18 cellular contexts compared by ENCODE assay signal in the genomic region with DNA sequence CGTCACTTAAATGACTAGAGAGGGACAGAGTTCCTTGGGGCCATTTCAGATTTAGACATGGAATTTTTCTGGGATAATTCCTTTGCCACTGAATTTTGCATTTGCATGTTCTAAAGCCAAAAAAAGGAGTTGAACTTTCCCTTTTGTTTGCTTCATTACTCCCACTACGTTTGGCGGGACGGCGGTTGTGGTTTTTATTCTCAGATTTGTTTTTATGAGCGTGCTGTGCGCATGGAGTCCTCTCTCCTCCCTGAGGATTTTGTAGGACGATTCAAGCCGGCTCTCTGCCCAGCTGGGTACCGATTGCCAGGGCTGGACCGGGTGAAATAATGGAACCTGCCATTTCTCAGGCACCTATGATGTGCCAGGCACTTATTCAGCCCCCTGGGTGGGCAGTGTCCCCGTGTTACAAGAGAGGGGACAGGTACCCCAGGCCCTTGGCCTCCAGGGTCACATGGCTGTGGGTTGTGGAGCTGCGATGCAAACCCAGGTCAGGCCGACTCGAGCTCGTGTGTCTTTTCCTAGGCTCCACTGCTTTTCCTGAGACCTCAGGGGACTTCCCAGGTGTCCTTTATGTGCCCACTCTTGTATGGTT. TPM values are rescaled to one million over a fixed set of nuclear protein-coding genes. Genes with fewer than 3 reads are reported as not detected.
DNase-seq lines count a peak whose midpoint lies in the region; ATAC-seq, FAIRE-seq and TF ChIP-seq lines count a peak whose summit lies in the region.
"Had no signal": no experiment of that assay in that cellular context is flagged by ENCODE, and none has a peak within 500 bp of the region (broad histone marks: within the 10 kb centered on the region; RNA-seq: fewer than 3 reads in every experiment).

No MANE protein-coding gene starts in this region.

- no peak overlapping the region for H4K5ac ChIP-seq in H9 (ENCODE audit: insufficient read length, low read depth, low read length)

- POLR2A ChIA-PET in naive thymus-derived CD4-positive, alpha-beta T cell (lab: Charles Lee): interaction anchor here (0.6 kb wide), 1 partner anchor 462 kb away, joined by 3 read pairs; no protein-coding TSS in a partner anchor

- H3K27ac ChIP-seq in H9 (ENCODE audit: insufficient read length, low read depth, low read length): no peak overlapping the region
- H3K27ac ChIP-seq in naive thymus-derived CD4-positive, alpha-beta T cell (ENCODE audit: low read depth, low read length): no peak overlapping the region

- H2BK5ac ChIP-seq in H9 (ENCODE audit: insufficient read length, low read length): no peak overlapping the region

- no peak overlapping the region; the same call in 1 of the 2 replicates for H3K14ac ChIP-seq in H9 (ENCODE audit: insufficient read depth, low read length)

- CTCF ChIA-PET in naive thymus-derived CD4-positive, alpha-beta T cell (lab: Charles Lee): no interaction called here

- no peak for TF ChIP-seq POLR2A in lower leg skin (IDR thresholded peaks at IDR 0.05)

- no peak overlapping the region for H3K23ac ChIP-seq in H9 (ENCODE audit: insufficient read length, low read depth, low read length)

- no peak overlapping the region for H2AFZ ChIP-seq in H9 (ENCODE audit: low read length)

- H3K79me2 ChIP-seq in H9 (ENCODE audit: insufficient read depth, low read length): peaks cover 39% of the 10 kb centered on the region; the same call in 1 of the 2 replicates

- H3K27me3 ChIP-seq in H9 (ENCODE audit: insufficient read depth, low read length): no peaks in the 10 kb centered on the region
- H3K27me3 ChIP-seq in naive thymus-derived CD4-positive, alpha-beta T cell (ENCODE audit: control insufficient read depth in 2 of 2, insufficient read depth in 2 of 2, low read length in 2 of 2): no peaks in the 10 kb centered on the region

- in situ Hi-C loops in astrocyte of the cerebellum (cut with HindIII; ENCODE audit: low sequenced_read_pairs): no loop called here

- H3K27ac Mint-ChIP-seq in H9: peak overlapping the region in 2 of 3 experiments; percentile 65 to 72; a peak in 4 of 7 replicates
- peak overlapping the region in 1 of 9 donors; percentile 39 for H3K27ac Mint-ChIP-seq in naive thymus-derived CD4-positive, alpha-beta T cell

- peaks cover 24 to 28% of the 10 kb centered on the region in 2 experiments for H3K4me1 Mint-ChIP-seq in H9
- H3K4me1 Mint-ChIP-seq in naive thymus-derived CD4-positive, alpha-beta T cell: peaks cover 46 to 81% (median 61%) of the 10 kb centered on the region in 7 donors

- no peak overlapping the region for H2BK15ac ChIP-seq in H9 (ENCODE audit: low read depth, low read length)

- H2BK120ac ChIP-seq in H9 (ENCODE audit: low read depth, low read length, poor library complexity, severe bottlenecking): no peak overlapping the region

- H2BK12ac ChIP-seq in H9 (ENCODE audit: insufficient read length, low read depth, low read length): no peak overlapping the region

- no peak overlapping the region for H3K4me2 ChIP-seq in H9 (ENCODE audit: insufficient read depth, insufficient read length, low read length)
- H3K4me2 ChIP-seq: SK-N-SH had no signal

- TF ChIP-seq CTCF in H9 (conservative IDR thresholded peaks at IDR 0.05) (no peak), astrocyte of the cerebellum (IDR thresholded peaks at IDR 0.05; ENCODE audit: low read depth, low read length, missing control alignments) (no peak), lower leg skin (IDR thresholded peaks at IDR 0.05) (no peak)

- intact Hi-C loops in lower leg skin (cut with DNase I; ENCODE audit: low total_unique reads): no loop called here
- intact Hi-C loops in naive thymus-derived CD4-positive, alpha-beta T cell (cut with micrococcal nuclease): no loop called here

- DNase-seq in H9: no peak
- peak; percentile 57 for DNase-seq in astrocyte of the cerebellum (ENCODE audit: low read depth)
- DNase-seq in midbrain (lab: John Stamatoyannopoulos, UW): peak; percentile 27
- DNase-seq in RCC 7860 (ENCODE audit: low spot score): no peak
- DNase-seq in HK-2 (ENCODE audit: unreplicated experiment): no peak
- DNase-seq in lower leg skin (ENCODE audit: low spot score in 2 of 2): no peak
- no peak for DNase-seq in naive thymus-derived CD4-positive, alpha-beta T cell
- DNase-seq: Caco-2; CD4-positive, CD25-positive, alpha-beta regulatory T cell; GF-D8; H7; NCI-H1092 treated with DMSO at 0.1 percent for 48 hours; NCI-H2081; NCI-H2171 treated with DMSO at 0.1 percent for 48 hours; NCI-H446 treated with DMSO at 0.1 percent for 48 hours; NCI-H69; SHP77 treated with DMSO at 0.1 percent for 48 hours; SK-N-SH had no signal

- no peaks in the 10 kb centered on the region for H3K9me3 Mint-ChIP-seq in H9
- no peaks in the 10 kb centered on the region for H3K9me3 Mint-ChIP-seq in naive thymus-derived CD4-positive, alpha-beta T cell
- H3K9me3 Mint-ChIP-seq: CD4-positive, CD25-positive, alpha-beta regulatory T cell had no signal

- H2BK20ac ChIP-seq in H9 (ENCODE audit: low read depth, low read length, poor library complexity, severe bottlenecking): no peak overlapping the region

- H4K91ac ChIP-seq in H9 (ENCODE audit: insufficient read length, low read depth, low read length): no peak overlapping the region

- H4K8ac ChIP-seq in H9 (replicated peaks; ENCODE audit: insufficient read length, low read depth, low read length): no peak overlapping the region

- no peak overlapping the region for H3K4ac ChIP-seq in H9 (ENCODE audit: low read depth, low read length)

- H3K27me3 Mint-ChIP-seq in H9 (ENCODE audit: low read depth): no peaks in the 10 kb centered on the region
- no peaks in the 10 kb centered on the region for H3K27me3 Mint-ChIP-seq in naive thymus-derived CD4-positive, alpha-beta T cell
- H3K27me3 Mint-ChIP-seq: CD4-positive, CD25-positive, alpha-beta regulatory T cell had no signal

- no CpG with 5 or more reads among the region's 16 CpGs for WGBS in H9 (ENCODE audit: extremely low coverage, insufficient read length, low lambda C conversion rate)
- WGBS in lower leg skin, 2 donors: 71 to 79% methylated on average over 16 of the region's 16 CpGs

- ATAC-seq in naive thymus-derived CD4-positive, alpha-beta T cell: no peak

- peaks cover 6% of the 10 kb centered on the region for H3K79me1 ChIP-seq in H9 (ENCODE audit: insufficient read depth, low read depth, low read length, poor library complexity, severe bottlenecking)

- peaks cover 5 to 17% (median 15%) of the 10 kb centered on the region in 3 experiments for H3K36me3 Mint-ChIP-seq in H9 (ENCODE audit: insufficient read depth in 1 of 3, low read depth in 3 of 3)
- H3K36me3 Mint-ChIP-seq in naive thymus-derived CD4-positive, alpha-beta T cell: peaks cover 5 to 32% (median 21%) of the 10 kb centered on the region in 5 donors

- H4K20me1 ChIP-seq in H9 (ENCODE audit: control insufficient read depth, insufficient read depth, insufficient read length): peaks cover 2% of the 10 kb centered on the region

- H3K23me2 ChIP-seq in H9 (ENCODE audit: insufficient read length, low read depth, low read length, poor library complexity, severe bottlenecking): no peaks in the 10 kb centered on the region

- H3K18ac ChIP-seq in H9 (ENCODE audit: insufficient read length, low read depth, low read length): no peak overlapping the region

- H3K4me3 ChIP-seq in astrocyte of the cerebellum (ENCODE audit: low read depth, low read length): no peak overlapping the region
- H3K4me3 ChIP-seq in lower leg skin (ENCODE audit: low read depth, poor library complexity, severe bottlenecking): no peak overlapping the region
- no peak overlapping the region for H3K4me3 ChIP-seq in naive thymus-derived CD4-positive, alpha-beta T cell (ENCODE audit: low read length)

- no peak overlapping the region for H3K4me3 Mint-ChIP-seq in H9
- no peak overlapping the region for H3K4me3 Mint-ChIP-seq in naive thymus-derived CD4-positive, alpha-beta T cell

- FAIRE-seq in RCC 7860 (lab: Jason Lieb, UNC): no peak

- no peaks in the 10 kb centered on the region for H3K36me3 ChIP-seq in naive thymus-derived CD4-positive, alpha-beta T cell (ENCODE audit: control insufficient read depth in 2 of 3, insufficient read depth in 3 of 3, low read length in 3 of 3)

- H2AK5ac ChIP-seq in H9 (ENCODE audit: insufficient read length, low read length): no peak overlapping the region

- H3K4me1 ChIP-seq in H9 (ENCODE audit: insufficient read depth, low read length): peaks cover 3% of the 10 kb centered on the region; the same call in 1 of the 2 replicates
- H3K4me1 ChIP-seq in naive thymus-derived CD4-positive, alpha-beta T cell (ENCODE audit: control insufficient read depth in 2 of 2, insufficient read depth in 2 of 2, low read length in 2 of 2): peaks cover 3 to 5% of the 10 kb centered on the region in 2 donors

- no peak overlapping the region for H3K56ac ChIP-seq in H9 (ENCODE audit: insufficient read length, low read depth, low read length)

- H3K9me3 ChIP-seq in H9 (ENCODE audit: control insufficient read depth, low read depth, low read length): no peaks in the 10 kb centered on the region
- H3K9me3 ChIP-seq in naive thymus-derived CD4-positive, alpha-beta T cell (ENCODE audit: control insufficient read depth in 2 of 3, low read length in 3 of 3): no peaks in the 10 kb centered on the region
- H3K9me3 ChIP-seq: Caco-2, SK-N-SH had no signal

- H3T11ph ChIP-seq in H9 (ENCODE audit: low read length): no peak overlapping the region

- no peak overlapping the region for H3K9ac ChIP-seq in H9 (ENCODE audit: extremely low read depth, insufficient read length, low read length)
- H3K9ac ChIP-seq: SK-N-SH had no signal

RNA-seq across cellular contexts. Expression of gene CMIP, which starts 18.8 kb away (rescaled TPM):
- total RNA-seq in H9 (2021): 48.2 and 49.7 TPM in 2 replicates
- 100 to 1,000 TPM in 1 of 4 donors, 10 to 100 TPM in 3; 53.7 to 115 (median 77.4) TPM for total RNA-seq in lower leg skin
- 10 to 100 TPM; 28.9 to 75.4 (median 38.2) TPM for total RNA-seq in naive thymus-derived CD4-positive, alpha-beta T cell
- polyA plus RNA-seq in naive thymus-derived CD4-positive, alpha-beta T cell: under 1 TPM; 0.66 to 0.92 TPM

Comparison
In these comparisons a context has a peak if more than half of its experiments do, and no peak if none do; other contexts are left out.
1. DNase-seq: peak in astrocyte of the cerebellum (single experiment) and midbrain (single experiment); none in H9 (single experiment), RCC 7860 (single experiment), HK-2 (single experiment), lower leg skin (0 of 2) and naive thymus-derived CD4-positive, alpha-beta T cell (0 of 9).